Comparison of ENCODE assay signal across 1 cellular context in genomic region chrX:44882635-44883034, GRCh38.
TF ChIP-seq lines count a peak whose summit lies in the region.

No MANE protein-coding gene starts in this region.

TF ChIP-seq in HepG2, 621 proteins besides CTCF, POLR2A, EP300 and RAD21:
- TF ChIP-seq GATAD1 (CRISPR knock-in tag; IDR thresholded peaks at IDR 0.05): no peak
- no peak for TF ChIP-seq ZNF441 (CRISPR knock-in tag; IDR thresholded peaks at IDR 0.05; ENCODE audit: borderline replicate concordance)
- no peak for TF ChIP-seq ZNF180 (CRISPR knock-in tag; IDR thresholded peaks at IDR 0.05; ENCODE audit: borderline replicate concordance, low read depth)
TF ChIP-seq in HepG2: peak in this region for 0.
